29 cellular contexts compared by ENCODE assay signal in genomic region chr1:164969256-164969655, GRCh38.
"Had no signal": no experiment of that assay in that cellular context is flagged by ENCODE, and none has a peak within 500 bp of the region (broad histone marks: within the 10 kb centered on the region; RNA-seq: fewer than 3 reads in every experiment).

No MANE protein-coding gene starts in this region.

- H3K27me3 ChIP-seq: adrenal gland, body of pancreas, colonic mucosa, left lung, suprapubic skin, tibial artery, upper lobe of right lung had no signal

- H3K36me3 ChIP-seq: adrenal gland, colonic mucosa, left lung, lower lobe of right lung, suprapubic skin, tibial artery, upper lobe of right lung had no signal

- H3K4me3 ChIP-seq: adrenal gland, body of pancreas, colonic mucosa, left lung, lower lobe of right lung, suprapubic skin, tibial artery, upper lobe of right lung had no signal

- H3K9me3 ChIP-seq: adrenal gland, body of pancreas, colonic mucosa, left lung, lower lobe of right lung, suprapubic skin, tibial artery, upper lobe of right lung had no signal

- H3K27ac ChIP-seq: adrenal gland, body of pancreas, colonic mucosa, left lung, lower lobe of right lung, suprapubic skin, tibial artery, upper lobe of right lung, VCaP had no signal

- H3K4me1 ChIP-seq: adrenal gland, body of pancreas, colonic mucosa, left lung, lower lobe of right lung, suprapubic skin, tibial artery, upper lobe of right lung had no signal

- DNase-seq: activated CD4-positive, alpha-beta T cell treated with anti-CD3 and anti-CD28 coated beads for 48 hours; activated CD4-positive, alpha-beta T cell treated with anti-CD3 and anti-CD28 coated beads, Interleukin-2, amount 50 U/mL, for 48 hours; activated CD8-positive, alpha-beta memory T cell treated with anti-CD3 and anti-CD28 coated beads for 24 hours; activated effector memory CD4-positive, alpha-beta T cell treated with anti-CD3 and anti-CD28 coated beads, Interleukin-2, amount 50 U/mL, for 16 hours; activated naive CD4-positive, alpha-beta T cell treated with anti-CD3 and anti-CD28 coated beads for 36 hours; activated naive CD8-positive, alpha-beta T cell treated with anti-CD3 and anti-CD28 coated beads for 36 hours; activated T-cell treated with anti-CD3 and anti-CD28 coated beads, Interleukin-2, amount 50 U/mL, for 1 hour; adrenal gland; aorta; body of pancreas; colonic mucosa; effector CD8-positive, alpha-beta T cell; glutamatergic neuron; immature natural killer cell; left lung; lower lobe of right lung; mesenchymal stem cell; posterior cingulate gyrus; right cardiac atrium; stimulated activated CD4-positive, alpha-beta T cell treated with anti-CD3 and anti-CD28 coated beads, Interleukin-15, amount 100 ng/mL, for 24 hours; stimulated activated CD4-positive, alpha-beta T cell treated with anti-CD3 and anti-CD28 coated beads, Interleukin-2, amount 100 ng/mL, for 24 hours; stimulated activated naive B cell treated with anti-CD40 and anti-IgM and Interleukin-4, amounts not matched to agents 10 μg/mL and 1 μg/mL and 100 μg/mL, for 72 hours; T-helper 9 cell; tibial artery; upper lobe of right lung had no signal

- ATAC-seq: activated CD4-positive, CD25-positive, alpha-beta regulatory T cell treated with anti-CD3 and anti-CD28 coated beads, Interleukin-2, amount 50 U/mL, for 24 hours; body of pancreas; left lung; lower lobe of right lung; natural killer cell treated with Interleukin-12 subunit alpha and Interleukin-12 subunit beta and Interleukin-15 and Interleukin-18, amount 100 ng/mL, for 72 hours; right cardiac atrium; stimulated activated naive B cell treated with anti-CD40 and anti-IgM and Interleukin-4, amounts not matched to agents 10 μg/mL and 1 μg/mL and 100 μg/mL, for 72 hours; upper lobe of right lung had no signal
